In the genomic region with DNA sequence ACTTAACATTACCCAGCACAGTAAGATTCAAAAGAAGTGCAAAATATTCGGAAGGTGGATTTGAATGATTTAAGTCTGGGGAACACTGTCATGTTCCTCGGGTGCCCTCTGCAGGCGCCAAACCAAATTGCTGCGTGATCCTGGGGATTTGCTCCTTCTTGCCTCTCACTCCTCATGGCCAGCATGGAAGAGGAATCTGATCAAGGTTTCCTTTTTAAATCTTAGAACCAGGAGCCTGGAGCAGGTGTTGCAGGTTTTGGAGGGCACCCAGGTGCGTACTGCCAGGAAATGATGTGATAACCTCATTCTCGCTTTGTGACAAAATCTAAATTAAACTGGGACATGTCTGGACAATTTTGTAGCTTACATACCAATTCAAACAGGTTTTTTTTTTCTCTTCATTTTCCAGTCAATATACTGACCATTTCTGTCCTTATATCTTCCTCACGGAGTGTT, we compare ENCODE assay signal across 8 cellular contexts.
DNase-seq lines count a peak whose midpoint lies in the region; ATAC-seq and TF ChIP-seq lines count a peak whose summit lies in the region.

No MANE protein-coding gene starts in this region.

- H3K9me3 Mint-ChIP-seq in central memory CD8-positive, alpha-beta T cell = no peaks in the 10 kb centered on the region

- no peak overlapping the region for H3K4me3 Mint-ChIP-seq in central memory CD8-positive, alpha-beta T cell

- DNase-seq in DMS 273 treated with DMSO at 0.1 percent for 48 hours (lab: John Stamatoyannopoulos, UW) (peak; percentile 8), HFF-Myc (ENCODE audit: extremely low read depth, low read depth) (peak; percentile 63), NCI-H345 (lab: John Stamatoyannopoulos, UW) (peak; percentile 57), kidney tubule cell (ENCODE audit: low spot score) (peak; percentile 74)
- DNase-seq in activated CD4-positive, CD25-positive, alpha-beta regulatory T cell treated with anti-CD3 and anti-CD28 coated beads, Interleukin-2, amount 50 U/mL, for 72 hours = peak; percentile 74
- DNase-seq in central memory CD8-positive, alpha-beta T cell (ENCODE audit: low spot score in 2 of 2) = peak; percentile 43 to 63
- peak; percentile 71 for DNase-seq in stimulated activated CD4-positive, alpha-beta T cell treated with anti-CD3 and anti-CD28 coated beads, Interleukin-4, amount 100 ng/mL, for 1 hour

- no peaks in the 10 kb centered on the region for H3K36me3 Mint-ChIP-seq in central memory CD8-positive, alpha-beta T cell (ENCODE audit: insufficient read depth)

- no peak for ATAC-seq in central memory CD8-positive, alpha-beta T cell (replicated peaks; ENCODE audit: extremely low read depth, poor library complexity, severe bottlenecking)
- no peak for ATAC-seq in HG02571 (IDR thresholded peaks at IDR 0.05; ENCODE audit: unreplicated experiment)

- H3K4me1 Mint-ChIP-seq in central memory CD8-positive, alpha-beta T cell = no peaks in the 10 kb centered on the region

- no peak overlapping the region for H3K4me3 ChIP-seq in HFF-Myc (replicated peaks; ENCODE audit: low read depth, low read length)

- TF ChIP-seq CTCF in HFF-Myc (IDR thresholded peaks at IDR 0.05; ENCODE audit: low read depth, low read length, missing control alignments) = peak; percentile 93

- H3K27ac Mint-ChIP-seq in central memory CD8-positive, alpha-beta T cell (ENCODE audit: low read depth) = no peak overlapping the region

- H3K27me3 Mint-ChIP-seq in central memory CD8-positive, alpha-beta T cell = peaks cover 21% of the 10 kb centered on the region

Comparison
In these comparisons a context has a peak if more than half of its experiments do, and no peak if none do; other contexts are left out.
1. DNase-seq: peak in every context shown above with its lines; median percentile 74 in activated CD4-positive, CD25-positive, alpha-beta regulatory T cell treated with anti-CD3 and anti-CD28 coated beads, Interleukin-2, amount 50 U/mL, for 72 hours; 74 in kidney tubule cell; 71 in stimulated activated CD4-positive, alpha-beta T cell treated with anti-CD3 and anti-CD28 coated beads, Interleukin-4, amount 100 ng/mL, for 1 hour; 63 in HFF-Myc; 57 in NCI-H345; 53 in central memory CD8-positive, alpha-beta T cell; 8 in DMS 273 treated with DMSO at 0.1 percent for 48 hours.